Comparison of ENCODE assay signal across 1 cellular context in the genomic region with DNA sequence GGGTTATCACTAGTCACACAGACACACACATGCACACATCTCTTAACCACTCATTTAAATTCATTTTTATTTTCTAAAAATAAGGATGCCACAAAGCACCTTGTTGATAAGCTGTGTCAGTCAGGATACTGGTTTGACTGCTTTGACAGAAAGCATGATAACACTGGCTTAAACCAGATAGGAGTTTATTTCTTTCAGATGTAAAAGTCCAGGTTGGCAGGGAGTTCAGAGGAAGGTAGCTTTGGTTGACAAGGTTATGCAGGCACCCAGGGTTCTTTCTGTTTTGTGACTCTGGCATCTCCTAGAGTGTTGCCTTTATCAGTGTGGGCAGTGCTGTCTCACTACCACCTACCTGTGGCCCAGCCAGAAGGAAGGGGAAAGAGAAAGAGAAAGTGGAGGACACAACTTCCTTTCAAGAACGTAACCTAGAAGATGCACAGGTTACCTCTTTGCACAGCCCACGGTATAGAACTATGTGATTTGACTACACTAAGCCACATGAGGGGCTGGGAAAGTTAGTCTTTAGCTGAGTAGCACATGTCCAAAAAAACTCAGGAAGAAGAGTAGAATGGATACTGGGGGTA.
TF ChIP-seq lines count a peak whose summit lies in the region.

No MANE protein-coding gene starts in this region.

TF ChIP-seq in GM12878, 131 proteins besides CTCF, POLR2A, EP300 and RAD21:
- TF ChIP-seq, protein P1, sequence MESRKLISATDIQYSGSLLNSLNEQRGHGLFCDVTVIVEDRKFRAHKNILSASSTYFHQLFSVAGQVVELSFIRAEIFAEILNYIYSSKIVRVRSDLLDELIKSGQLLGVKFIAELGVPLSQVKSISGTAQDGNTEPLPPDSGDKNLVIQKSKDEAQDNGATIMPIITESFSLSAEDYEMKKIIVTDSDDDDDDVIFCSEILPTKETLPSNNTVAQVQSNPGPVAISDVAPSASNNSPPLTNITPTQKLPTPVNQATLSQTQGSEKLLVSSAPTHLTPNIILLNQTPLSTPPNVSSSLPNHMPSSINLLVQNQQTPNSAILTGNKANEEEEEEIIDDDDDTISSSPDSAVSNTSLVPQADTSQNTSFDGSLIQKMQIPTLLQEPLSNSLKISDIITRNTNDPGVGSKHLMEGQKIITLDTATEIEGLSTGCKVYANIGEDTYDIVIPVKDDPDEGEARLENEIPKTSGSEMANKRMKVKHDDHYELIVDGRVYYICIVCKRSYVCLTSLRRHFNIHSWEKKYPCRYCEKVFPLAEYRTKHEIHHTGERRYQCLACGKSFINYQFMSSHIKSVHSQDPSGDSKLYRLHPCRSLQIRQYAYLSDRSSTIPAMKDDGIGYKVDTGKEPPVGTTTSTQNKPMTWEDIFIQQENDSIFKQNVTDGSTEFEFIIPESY (IDR thresholded peaks at IDR 0.05), result no peak
- no peak for TF ChIP-seq SP1 (IDR thresholded peaks at IDR 0.05; ENCODE audit: low read depth, low read length)
- no peak for TF ChIP-seq SPI1 (IDR thresholded peaks at IDR 0.05; ENCODE audit: borderline replicate concordance, insufficient read depth, low read depth, low read length)
- TF ChIP-seq ZBTB4 (CRISPR knock-in tag; IDR thresholded peaks at IDR 0.05), result no peak
- TF ChIP-seq SREBF2 (IDR thresholded peaks at IDR 0.05; ENCODE audit: low read length), result no peak
- no peak for TF ChIP-seq ASH2L (IDR thresholded peaks at IDR 0.05; ENCODE audit: borderline replicate concordance, low read depth)
- no peak for TF ChIP-seq HDAC2 (IDR thresholded peaks at IDR 0.05)
- TF ChIP-seq SMC3 (IDR thresholded peaks at IDR 0.05; ENCODE audit: borderline replicate concordance, low read length), result no peak
- no peak for TF ChIP-seq IKZF1 (conservative IDR thresholded peaks at IDR 0.05)
